In the genomic region with DNA sequence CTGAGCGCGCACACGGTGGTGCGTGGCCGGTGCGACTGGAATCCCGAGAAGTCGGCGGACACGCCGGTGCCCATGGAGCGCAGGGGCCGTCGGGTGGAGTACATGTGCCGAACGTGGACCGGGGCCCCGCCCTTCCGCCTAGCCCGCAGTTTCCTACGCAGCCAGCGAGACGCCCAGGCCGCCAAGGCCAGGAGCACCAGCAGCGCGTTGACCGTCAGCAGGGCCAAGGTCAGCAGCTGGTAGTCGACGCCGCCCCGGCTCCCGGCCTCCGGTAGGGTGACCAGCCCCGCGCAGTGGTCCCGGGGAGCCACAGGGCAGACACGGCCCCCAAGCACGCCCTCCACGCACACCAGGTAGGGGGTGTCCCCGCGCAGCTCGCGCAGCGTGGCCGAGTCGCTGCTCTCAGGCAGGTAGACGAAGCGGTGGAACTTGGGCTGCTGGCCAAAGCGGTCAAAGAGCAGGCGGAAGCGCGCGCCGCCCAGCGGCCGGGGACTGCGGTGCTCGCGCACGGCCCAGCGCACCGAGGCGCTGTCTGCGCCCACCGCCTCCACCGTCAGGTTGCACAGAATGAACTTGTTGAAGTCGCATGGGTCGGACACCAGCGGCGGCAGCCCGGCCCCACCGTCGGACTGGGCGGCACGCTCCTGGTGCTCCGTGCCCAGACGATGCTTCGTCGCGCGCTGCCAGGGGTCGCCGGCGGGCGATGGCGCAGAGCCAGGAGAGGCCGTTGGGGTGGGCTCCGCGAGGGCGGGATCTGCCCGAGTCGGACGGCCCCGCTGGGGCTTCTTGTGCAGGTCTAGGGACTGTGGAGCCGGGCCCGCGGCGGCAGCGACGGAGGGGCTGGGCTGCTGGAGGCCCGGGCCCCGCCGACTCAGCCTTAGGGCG, we compare ENCODE assay signal across 1 cellular context.
A peak's percentile ranks its signal among the peaks of the same experiment; 100 is the strongest.
TF ChIP-seq lines count a peak whose summit lies in the region.

No MANE protein-coding gene starts in this region.

TF ChIP-seq in HepG2, 621 proteins besides CTCF, POLR2A, EP300 and RAD21 (continued from another document and continues in another):
- TF ChIP-seq ZBTB44 (CRISPR knock-in tag; IDR thresholded peaks at IDR 0.05) (peak; percentile 14; the same call in 1 of the 2 replicates), ZNF768 (CRISPR knock-in tag; IDR thresholded peaks at IDR 0.05) (peak; percentile 55), ZNF20 (CRISPR knock-in tag; IDR thresholded peaks at IDR 0.05) (no peak), KDM5A (IDR thresholded peaks at IDR 0.05; ENCODE audit: borderline replicate concordance, low read length) (no peak), MXI1 (IDR thresholded peaks at IDR 0.05; ENCODE audit: borderline replicate concordance, low read depth, low read length) (peak; percentile 13; the same call in 1 of the 3 replicates), MAFF (IDR thresholded peaks at IDR 0.05; ENCODE audit: low read depth, low read length) (no peak; the same call in 1 of the 2 replicates), SATB2 (CRISPR knock-in tag; IDR thresholded peaks at IDR 0.05) (no peak; the same call in 1 of the 2 replicates), CEBPB (IDR thresholded peaks at IDR 0.05; ENCODE audit: borderline replicate concordance, low read depth, low read length) (no peak), SKI (IDR thresholded peaks at IDR 0.05; ENCODE audit: partially characterized antibody) (peak; percentile 97), SETDB1 (CRISPR knock-in tag; IDR thresholded peaks at IDR 0.05; ENCODE audit: borderline replicate concordance) (no peak), ZNF773 (CRISPR knock-in tag; IDR thresholded peaks at IDR 0.05; ENCODE audit: borderline replicate concordance) (0 out of 2 replicates have a peak, but pooled peaks have one; percentile 6), HMG20A (CRISPR knock-in tag; IDR thresholded peaks at IDR 0.05; ENCODE audit: borderline replicate concordance) (peak; percentile 53; the same call in 1 of the 2 replicates), ZNF317 (CRISPR knock-in tag; IDR thresholded peaks at IDR 0.05) (peak; percentile 78), ZNF557 (CRISPR knock-in tag; IDR thresholded peaks at IDR 0.05) (no peak; the same call in 1 of the 2 replicates), ONECUT2 (CRISPR knock-in tag; IDR thresholded peaks at IDR 0.05) (no peak; the same call in 1 of the 2 replicates), GFI1 (CRISPR knock-in tag; IDR thresholded peaks at IDR 0.05; ENCODE audit: borderline replicate concordance) (peak; percentile 12; the same call in 1 of the 2 replicates), ZNF350 (CRISPR knock-in tag; IDR thresholded peaks at IDR 0.05; ENCODE audit: borderline replicate concordance, low read depth) (peak; percentile 80), SAP130 (CRISPR knock-in tag; IDR thresholded peaks at IDR 0.05; ENCODE audit: low read depth) (peak; percentile 65), ZC3H4 (CRISPR knock-in tag; IDR thresholded peaks at IDR 0.05; ENCODE audit: borderline replicate concordance) (no peak), RFXANK (CRISPR knock-in tag; IDR thresholded peaks at IDR 0.05) (peak; percentile 73; the same call in 1 of the 2 replicates), ZBTB38 (CRISPR knock-in tag; IDR thresholded peaks at IDR 0.05) (peak; percentile 96), SRF (IDR thresholded peaks at IDR 0.05; ENCODE audit: low read depth, low read length) (no peak), PATZ1 (CRISPR knock-in tag; IDR thresholded peaks at IDR 0.05) (peak; percentile 65; the same call in 1 of the 2 replicates), ZFP1 (CRISPR knock-in tag; IDR thresholded peaks at IDR 0.05) (no peak), ZNF550 (CRISPR knock-in tag; IDR thresholded peaks at IDR 0.05; ENCODE audit: borderline replicate concordance) (no peak; the same call in 1 of the 2 replicates), ZBTB7B (CRISPR knock-in tag; IDR thresholded peaks at IDR 0.05) (peak; percentile 88), ZSCAN29 (CRISPR knock-in tag; conservative IDR thresholded peaks at IDR 0.05) (peak; percentile 92; the same call in 1 of the 2 replicates), MEF2D (CRISPR knock-in tag; IDR thresholded peaks at IDR 0.05) (no peak), HNF4A (CRISPR knock-in tag; IDR thresholded peaks at IDR 0.05) (peak; percentile 80), MTA3 (CRISPR knock-in tag; IDR thresholded peaks at IDR 0.05) (no peak), MAZ (IDR thresholded peaks at IDR 0.05; ENCODE audit: borderline replicate concordance, low read depth, low read length) (0 out of 2 replicates have a peak, but pooled peaks have one; percentile 13), MAZ (CRISPR knock-in tag; IDR thresholded peaks at IDR 0.05; ENCODE audit: low read depth) (peak; percentile 80), RFX3 (CRISPR knock-in tag; IDR thresholded peaks at IDR 0.05) (0 out of 2 replicates have a peak, but pooled peaks have one; percentile 28), ZNF883 (CRISPR knock-in tag; IDR thresholded peaks at IDR 0.05; ENCODE audit: not compliant biosample characterization) (peak; percentile 89), KLF6 (CRISPR knock-in tag; IDR thresholded peaks at IDR 0.05) (peak; percentile 88), SRSF9 (IDR thresholded peaks at IDR 0.05; ENCODE audit: borderline replicate concordance, insufficient read depth, low read depth, low read length, poor library complexity, severe bottlenecking) (no peak), SOX5 (CRISPR knock-in tag; IDR thresholded peaks at IDR 0.05; ENCODE audit: borderline replicate concordance) (peak; percentile 53; the same call in 1 of the 2 replicates), HMGA1 (CRISPR knock-in tag; conservative IDR thresholded peaks at IDR 0.05) (no peak)
- TF ChIP-seq, protein P1, sequence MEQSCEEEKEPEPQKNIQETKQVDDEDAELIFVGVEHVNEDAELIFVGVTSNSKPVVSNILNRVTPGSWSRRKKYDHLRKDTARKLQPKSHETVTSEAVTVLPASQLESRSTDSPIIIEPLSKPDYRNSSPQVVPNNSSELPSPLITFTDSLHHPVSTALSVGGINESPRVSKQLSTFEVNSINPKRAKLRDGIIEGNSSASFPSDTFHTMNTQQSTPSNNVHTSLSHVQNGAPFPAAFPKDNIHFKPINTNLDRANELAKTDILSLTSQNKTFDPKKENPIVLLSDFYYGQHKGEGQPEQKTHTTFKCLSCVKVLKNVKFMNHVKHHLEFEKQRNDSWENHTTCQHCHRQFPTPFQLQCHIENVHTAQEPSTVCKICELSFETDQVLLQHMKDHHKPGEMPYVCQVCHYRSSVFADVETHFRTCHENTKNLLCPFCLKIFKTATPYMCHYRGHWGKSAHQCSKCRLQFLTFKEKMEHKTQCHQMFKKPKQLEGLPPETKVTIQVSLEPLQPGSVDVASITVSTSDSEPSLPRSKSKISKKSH (CRISPR knock-in tag; IDR thresholded peaks at IDR 0.05; ENCODE audit: borderline replicate concordance) = peak; percentile 86
- TF ChIP-seq, protein P2, sequence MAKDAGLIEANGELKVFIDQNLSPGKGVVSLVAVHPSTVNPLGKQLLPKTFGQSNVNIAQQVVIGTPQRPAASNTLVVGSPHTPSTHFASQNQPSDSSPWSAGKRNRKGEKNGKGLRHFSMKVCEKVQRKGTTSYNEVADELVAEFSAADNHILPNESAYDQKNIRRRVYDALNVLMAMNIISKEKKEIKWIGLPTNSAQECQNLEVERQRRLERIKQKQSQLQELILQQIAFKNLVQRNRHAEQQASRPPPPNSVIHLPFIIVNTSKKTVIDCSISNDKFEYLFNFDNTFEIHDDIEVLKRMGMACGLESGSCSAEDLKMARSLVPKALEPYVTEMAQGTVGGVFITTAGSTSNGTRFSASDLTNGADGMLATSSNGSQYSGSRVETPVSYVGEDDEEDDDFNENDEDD (CRISPR knock-in tag; IDR thresholded peaks at IDR 0.05; ENCODE audit: borderline replicate concordance) = peak; percentile 91
- TF ChIP-seq, protein P3, sequence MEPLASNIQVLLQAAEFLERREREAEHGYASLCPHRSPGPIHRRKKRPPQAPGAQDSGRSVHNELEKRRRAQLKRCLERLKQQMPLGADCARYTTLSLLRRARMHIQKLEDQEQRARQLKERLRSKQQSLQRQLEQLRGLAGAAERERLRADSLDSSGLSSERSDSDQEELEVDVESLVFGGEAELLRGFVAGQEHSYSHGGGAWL (CRISPR knock-in tag; IDR thresholded peaks at IDR 0.05) = peak; percentile 93
- TF ChIP-seq, protein P4, sequence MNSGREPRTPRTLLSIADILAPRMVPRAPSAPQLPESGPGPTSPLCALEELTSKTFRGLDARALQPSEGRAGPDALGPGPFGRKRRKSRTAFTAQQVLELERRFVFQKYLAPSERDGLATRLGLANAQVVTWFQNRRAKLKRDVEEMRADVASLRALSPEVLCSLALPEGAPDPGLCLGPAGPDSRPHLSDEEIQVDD (CRISPR knock-in tag; IDR thresholded peaks at IDR 0.05; ENCODE audit: borderline replicate concordance) = peak; percentile 92; the same call in 1 of the 2 replicates
- TF ChIP-seq, protein P5, sequence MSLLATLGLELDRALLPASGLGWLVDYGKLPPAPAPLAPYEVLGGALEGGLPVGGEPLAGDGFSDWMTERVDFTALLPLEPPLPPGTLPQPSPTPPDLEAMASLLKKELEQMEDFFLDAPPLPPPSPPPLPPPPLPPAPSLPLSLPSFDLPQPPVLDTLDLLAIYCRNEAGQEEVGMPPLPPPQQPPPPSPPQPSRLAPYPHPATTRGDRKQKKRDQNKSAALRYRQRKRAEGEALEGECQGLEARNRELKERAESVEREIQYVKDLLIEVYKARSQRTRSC (CRISPR knock-in tag; IDR thresholded peaks at IDR 0.05; ENCODE audit: low read depth) = peak; percentile 92; the same call in 1 of the 2 replicates
- TF ChIP-seq, protein P6, sequence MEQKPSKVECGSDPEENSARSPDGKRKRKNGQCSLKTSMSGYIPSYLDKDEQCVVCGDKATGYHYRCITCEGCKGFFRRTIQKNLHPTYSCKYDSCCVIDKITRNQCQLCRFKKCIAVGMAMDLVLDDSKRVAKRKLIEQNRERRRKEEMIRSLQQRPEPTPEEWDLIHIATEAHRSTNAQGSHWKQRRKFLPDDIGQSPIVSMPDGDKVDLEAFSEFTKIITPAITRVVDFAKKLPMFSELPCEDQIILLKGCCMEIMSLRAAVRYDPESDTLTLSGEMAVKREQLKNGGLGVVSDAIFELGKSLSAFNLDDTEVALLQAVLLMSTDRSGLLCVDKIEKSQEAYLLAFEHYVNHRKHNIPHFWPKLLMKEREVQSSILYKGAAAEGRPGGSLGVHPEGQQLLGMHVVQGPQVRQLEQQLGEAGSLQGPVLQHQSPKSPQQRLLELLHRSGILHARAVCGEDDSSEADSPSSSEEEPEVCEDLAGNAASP (CRISPR knock-in tag; IDR thresholded peaks at IDR 0.05; ENCODE audit: borderline replicate concordance) = peak; percentile 57; the same call in 1 of the 2 replicates
- TF ChIP-seq, protein P7, sequence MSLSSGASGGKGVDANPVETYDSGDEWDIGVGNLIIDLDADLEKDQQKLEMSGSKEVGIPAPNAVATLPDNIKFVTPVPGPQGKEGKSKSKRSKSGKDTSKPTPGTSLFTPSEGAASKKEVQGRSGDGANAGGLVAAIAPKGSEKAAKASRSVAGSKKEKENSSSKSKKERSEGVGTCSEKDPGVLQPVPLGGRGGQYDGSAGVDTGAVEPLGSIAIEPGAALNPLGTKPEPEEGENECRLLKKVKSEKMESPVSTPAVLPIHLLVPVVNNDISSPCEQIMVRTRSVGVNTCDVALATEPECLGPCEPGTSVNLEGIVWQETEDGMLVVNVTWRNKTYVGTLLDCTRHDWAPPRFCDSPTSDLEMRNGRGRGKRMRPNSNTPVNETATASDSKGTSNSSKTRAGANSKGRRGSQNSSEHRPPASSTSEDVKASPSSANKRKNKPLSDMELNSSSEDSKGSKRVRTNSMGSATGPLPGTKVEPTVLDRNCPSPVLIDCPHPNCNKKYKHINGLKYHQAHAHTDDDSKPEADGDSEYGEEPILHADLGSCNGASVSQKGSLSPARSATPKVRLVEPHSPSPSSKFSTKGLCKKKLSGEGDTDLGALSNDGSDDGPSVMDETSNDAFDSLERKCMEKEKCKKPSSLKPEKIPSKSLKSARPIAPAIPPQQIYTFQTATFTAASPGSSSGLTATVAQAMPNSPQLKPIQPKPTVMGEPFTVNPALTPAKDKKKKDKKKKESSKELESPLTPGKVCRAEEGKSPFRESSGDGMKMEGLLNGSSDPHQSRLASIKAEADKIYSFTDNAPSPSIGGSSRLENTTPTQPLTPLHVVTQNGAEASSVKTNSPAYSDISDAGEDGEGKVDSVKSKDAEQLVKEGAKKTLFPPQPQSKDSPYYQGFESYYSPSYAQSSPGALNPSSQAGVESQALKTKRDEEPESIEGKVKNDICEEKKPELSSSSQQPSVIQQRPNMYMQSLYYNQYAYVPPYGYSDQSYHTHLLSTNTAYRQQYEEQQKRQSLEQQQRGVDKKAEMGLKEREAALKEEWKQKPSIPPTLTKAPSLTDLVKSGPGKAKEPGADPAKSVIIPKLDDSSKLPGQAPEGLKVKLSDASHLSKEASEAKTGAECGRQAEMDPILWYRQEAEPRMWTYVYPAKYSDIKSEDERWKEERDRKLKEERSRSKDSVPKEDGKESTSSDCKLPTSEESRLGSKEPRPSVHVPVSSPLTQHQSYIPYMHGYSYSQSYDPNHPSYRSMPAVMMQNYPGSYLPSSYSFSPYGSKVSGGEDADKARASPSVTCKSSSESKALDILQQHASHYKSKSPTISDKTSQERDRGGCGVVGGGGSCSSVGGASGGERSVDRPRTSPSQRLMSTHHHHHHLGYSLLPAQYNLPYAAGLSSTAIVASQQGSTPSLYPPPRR (CRISPR knock-in tag; IDR thresholded peaks at IDR 0.05; ENCODE audit: borderline replicate concordance) = peak; percentile 78
